Comparison of ENCODE assay signal across 8 cellular contexts in genomic region chr3:196081834-196082470, GRCh38. TPM values are rescaled to one million over a fixed set of nuclear protein-coding genes. Genes with fewer than 3 reads are reported as not detected.
DNase-seq lines count a peak whose midpoint lies in the region; ATAC-seq and TF ChIP-seq lines count a peak whose summit lies in the region.

Gene TFRC (minus strand): TSS chr3:196082090. CDS start chr3:196077099, 4,991 bp downstream.

- H3K9ac ChIP-seq in skeletal muscle tissue (ENCODE audit: low read depth in 1 of 3, low read length in 3 of 3) = peak within 1 kb of the TSS; percentile 97 to 99 (median 98)

- no peak for TF ChIP-seq CTCF in VCaP (conservative IDR thresholded peaks at IDR 0.05)

- in situ Hi-C loops in ACHN (cut with HindIII; ENCODE audit: low pct_ligation_motif_present, low pct_unique_long_range_greater_than_20kb, low sequenced_read_pairs) = no loop called here
- in situ Hi-C loops in T47D (cut with HindIII; ENCODE audit: low pct_unique_long_range_greater_than_20kb, low sequenced_read_pairs) = no loop called here

- no peaks in the 10 kb centered on the region for H3K9me3 ChIP-seq in iPS-18c (ENCODE audit: control insufficient read depth, insufficient read depth, low read length)
- no peaks in the 10 kb centered on the region for H3K9me3 ChIP-seq in skeletal muscle tissue (ENCODE audit: control insufficient read depth in 3 of 3, low read length in 3 of 3)

- H3K4me1 ChIP-seq in skeletal muscle tissue (ENCODE audit: control insufficient read depth in 3 of 3, insufficient read depth in 3 of 3, low read length in 3 of 3) = peaks cover 22 to 33% (median 23%) of the 10 kb centered on the region in 3 donors

- H3K36me3 ChIP-seq in skeletal muscle tissue (ENCODE audit: control insufficient read depth in 3 of 3, insufficient read depth in 3 of 3, low read length in 3 of 3) = peaks cover 0 to 2% (median 0%) of the 10 kb centered on the region in 3 donors

- DNase-seq in ACHN (peak; percentile 93), NCI-H2196 treated with DMSO at 0.1 percent for 48 hours (lab: John Stamatoyannopoulos, UW; ENCODE audit: unreplicated experiment) (peak; percentile 99), T47D (ENCODE audit: low read depth in 1 of 2, low spot score in 1 of 2) (peak; percentile 100)

- H3K27ac ChIP-seq in VCaP (peak within 1 kb of the TSS; percentile 96), skeletal muscle tissue (ENCODE audit: low read depth, low read length) (peak within 1 kb of the TSS; percentile 100)

- H3K4me3 ChIP-seq in iPS-18c (ENCODE audit: insufficient read depth, low read depth, low read length) (peak within 1 kb of the TSS; percentile 72), skeletal muscle tissue (ENCODE audit: low read length in 3 of 3) (peak within 1 kb of the TSS; percentile 84 to 97 (median 96))

- ATAC-seq in GM18873 (IDR thresholded peaks at IDR 0.05; ENCODE audit: low FRiP score, unreplicated experiment) = peak; percentile 75
- ATAC-seq in HG03135 (IDR thresholded peaks at IDR 0.05; ENCODE audit: unreplicated experiment) = peak; percentile 90

- H3K27me3 ChIP-seq in skeletal muscle tissue (ENCODE audit: control insufficient read depth in 3 of 3, insufficient read depth in 3 of 3, low read length in 3 of 3) = no peaks in the 10 kb centered on the region

RNA-seq across cellular contexts. Expression of gene TFRC, which starts in this region (rescaled TPM):
- total RNA-seq in skeletal muscle tissue = 93.4 TPM

Comparison
In these comparisons a context has a peak if more than half of its experiments do, and no peak if none do; other contexts are left out.
1. Peak in every context shown above with its lines: DNase-seq, ATAC-seq, H3K4me3 ChIP-seq and H3K27ac ChIP-seq.